Comparison of ENCODE assay signal across 12 cellular contexts in genomic region chr1:206508956-206509355, GRCh38. TPM values are rescaled to one million over a fixed set of nuclear protein-coding genes. Genes with fewer than 3 reads are reported as not detected.
DNase-seq lines count a peak whose midpoint lies in the region; ATAC-seq and TF ChIP-seq lines count a peak whose summit lies in the region.
"Had no signal": no experiment of that assay in that cellular context is flagged by ENCODE, and none has a peak within 500 bp of the region (broad histone marks: within the 10 kb centered on the region; RNA-seq: fewer than 3 reads in every experiment).

No MANE protein-coding gene starts in this region.

- no peaks in the 10 kb centered on the region for H3K9me3 Mint-ChIP-seq in naive B cell

- H3K27ac Mint-ChIP-seq in naive B cell = peak overlapping the region in 1 of 6 donors; percentile 28

- peaks cover 37 to 62% (median 38%) of the 10 kb centered on the region in 3 donors for H3K27me3 Mint-ChIP-seq in naive B cell

- no peak for TF ChIP-seq CTCF in choroid plexus epithelial cell (conservative IDR thresholded peaks at IDR 0.05; ENCODE audit: low read depth, low read length)

- no peak overlapping the region for H3K4me3 ChIP-seq in choroid plexus epithelial cell (ENCODE audit: low read depth, low read length)

- peak; percentile 66 for DNase-seq in AG08395 (ENCODE audit: low spot score)
- DNase-seq in GM04503 (ENCODE audit: low read depth) = peak; percentile 46
- peak; percentile 57 for DNase-seq in choroid plexus epithelial cell (ENCODE audit: low read depth)
- no peak for DNase-seq in naive B cell
- no peak for DNase-seq in GDM1 (lab: John Stamatoyannopoulos, UW)
- DNase-seq in KG1 (lab: John Stamatoyannopoulos, UW) = no peak
- no peak for DNase-seq in SHP77 treated with DMSO at 0.1 percent for 48 hours (lab: John Stamatoyannopoulos, UW)
- DNase-seq: amniotic stem cell; NCI-H187 treated with DMSO at 0.1 percent for 48 hours; stimulated activated naive CD4-positive, alpha-beta T cell; SW 1271 had no signal

- H3K4me3 Mint-ChIP-seq in naive B cell = peak overlapping the region; percentile 68 to 88 (median 74)

- no peaks in the 10 kb centered on the region for H3K36me3 Mint-ChIP-seq in naive B cell

- ATAC-seq in naive B cell (ENCODE audit: low read depth in 2 of 2) (no peak), GM19351 (IDR thresholded peaks at IDR 0.05; ENCODE audit: unreplicated experiment) (no peak)

- peaks cover 15 to 27% (median 22%) of the 10 kb centered on the region in 3 donors for H3K4me1 Mint-ChIP-seq in naive B cell

RNA-seq across cellular contexts. Expression of gene RASSF5, which starts 1.6 kb away (rescaled TPM):
- polyA plus RNA-seq in naive B cell (ENCODE audit: low read depth in 6 of 6) = 100 to 1,000 TPM; 116 to 166 (median 146) TPM

RNA-seq across cellular contexts. Expression of gene IKBKE, which starts 38.7 kb away (rescaled TPM):
- 10 to 100 TPM in 5 of 6 donors, 1 to 10 TPM in 1; 10.0 to 32.6 (median 14.2) TPM for polyA plus RNA-seq in naive B cell (ENCODE audit: low read depth in 6 of 6)

Comparison
In these comparisons a context has a peak if more than half of its experiments do, and no peak if none do; other contexts are left out.
1. DNase-seq: peak in AG08395 (single experiment), GM04503 (single experiment) and choroid plexus epithelial cell (single experiment); none in naive B cell (single experiment), GDM1 (single experiment), KG1 (single experiment) and SHP77 treated with DMSO at 0.1 percent for 48 hours (single experiment).